24 cellular contexts compared by ENCODE assay signal in genomic region chr5:33984178-33984577, GRCh38. TPM values are rescaled to one million over a fixed set of nuclear protein-coding genes. Genes with fewer than 3 reads are reported as not detected.
"Had no signal": no experiment of that assay in that cellular context is flagged by ENCODE, and none has a peak within 500 bp of the region (broad histone marks: within the 10 kb centered on the region; RNA-seq: fewer than 3 reads in every experiment).

No MANE protein-coding gene starts in this region.

- H3K9me3 Mint-ChIP-seq: natural killer cell, neural progenitor cell, type B pancreatic cell had no signal

- H3K9ac ChIP-seq: neural progenitor cell, parathyroid adenoma had no signal

- H3K9me3 ChIP-seq: heart left ventricle, mucosa of descending colon, prostate gland had no signal

- H3K36me3 Mint-ChIP-seq: natural killer cell had no signal

- DNase-seq: effector memory CD4-positive, alpha-beta T cell; heart left ventricle; hippocampal formation; left colon; mammary epithelial cell; mucosa of descending colon; natural killer cell; retina; stimulated activated CD4-positive, alpha-beta T cell treated with anti-CD3 and anti-CD28 coated beads, Interleukin-2, amount 100 ng/mL, for 48 hours; stimulated activated naive CD4-positive, alpha-beta T cell treated with Interleukin-2 at 50 U/mL for 16 hours had no signal

- H3K4me3 Mint-ChIP-seq: natural killer cell, neural progenitor cell, type B pancreatic cell had no signal

- H3K4me2 ChIP-seq: neural progenitor cell had no signal

- H3K27ac ChIP-seq: heart left ventricle, neural progenitor cell, parathyroid adenoma, prostate gland had no signal

- FAIRE-seq: endometrium, frontal cortex, small intestine had no signal

- ATAC-seq: esophagus mucosa, heart left ventricle, left colon, mucosa of descending colon, natural killer cell had no signal

- H2AFZ ChIP-seq: neural progenitor cell, parathyroid adenoma had no signal

- H3K36me3 ChIP-seq: neural progenitor cell, prostate gland had no signal

- H3K4me1 ChIP-seq: heart left ventricle, neural progenitor cell, parathyroid adenoma, prostate gland had no signal

- H3K4me3 ChIP-seq: heart left ventricle, mucosa of descending colon, neural progenitor cell, prostate gland had no signal

- H3K27ac Mint-ChIP-seq: natural killer cell, neural progenitor cell, type B pancreatic cell had no signal

- H3K27me3 ChIP-seq: heart left ventricle, neural progenitor cell had no signal

- H3K4me1 Mint-ChIP-seq: natural killer cell, neural progenitor cell had no signal

- H3K27me3 Mint-ChIP-seq: type B pancreatic cell had no signal

- H3K79me2 ChIP-seq: parathyroid adenoma had no signal

RNA-seq across cellular contexts. Expression of gene SLC45A2, which starts 0.3 kb away (rescaled TPM):
- total RNA-seq: esophagus mucosa, glomerular endothelial cell, kidney epithelial cell, natural killer cell had no signal
- polyA plus RNA-seq: fibroblast of lung, heart left ventricle, mammary epithelial cell, small intestine had no signal

RNA-seq across cellular contexts. Expression of gene RXFP3, which starts 48.0 kb away (rescaled TPM):
- total RNA-seq: esophagus mucosa, fibroblast of lung, glomerular endothelial cell, heart left ventricle, kidney epithelial cell, left colon, liver, mammary epithelial cell, mucosa of descending colon, natural killer cell, omental fat pad, prostate gland had no signal
- polyA plus RNA-seq: fibroblast of lung, liver, mammary epithelial cell, small intestine, thymus had no signal
